In genomic region chr1:171506525-171507304, GRCh38 we compare ENCODE assay signal across 14 cellular contexts.
DNase-seq lines count a peak whose midpoint lies in the region; ATAC-seq lines count a peak whose summit lies in the region.
"Had no signal": no experiment of that assay in that cellular context is flagged by ENCODE, and none has a peak within 500 bp of the region (broad histone marks: within the 10 kb centered on the region; RNA-seq: fewer than 3 reads in every experiment).

No MANE protein-coding gene starts in this region.

- no peak overlapping the region for H3K4me3 ChIP-seq in BLaER1
- H3K4me3 ChIP-seq: suprapubic skin had no signal

- ATAC-seq in GM18511 (IDR thresholded peaks at IDR 0.05; ENCODE audit: unreplicated experiment) = peak; percentile 8
- no peak for ATAC-seq in GM21526 (IDR thresholded peaks at IDR 0.05; ENCODE audit: low FRiP score, unreplicated experiment)

- no peaks in the 10 kb centered on the region for H3K27me3 ChIP-seq in BLaER1
- H3K27me3 ChIP-seq: suprapubic skin had no signal

- DNase-seq in amniotic epithelial cell (ENCODE audit: low read depth) = peak; percentile 45
- DNase-seq in iris pigment epithelial cell (ENCODE audit: low read depth) = peak; percentile 33
- DNase-seq in GF-D8 (lab: John Stamatoyannopoulos, UW) = no peak
- no peak for DNase-seq in NCI-H526 treated with DMSO at 0.1 percent for 48 hours (lab: John Stamatoyannopoulos, UW)
- DNase-seq in D341Med (ENCODE audit: low spot score) = no peak
- DNase-seq: activated naive CD8-positive, alpha-beta T cell treated with anti-CD3 and anti-CD28 coated beads, Interleukin-2, amount 10 ng/mL, durations not matched to agents 7 days and 5 days; Caco-2; occipital lobe; stimulated activated CD4-positive, alpha-beta T cell treated with anti-CD3 and anti-CD28 coated beads, Interleukin-2, amount 100 ng/mL, for 48 hours had no signal

- no peak overlapping the region for H3K9ac ChIP-seq in BLaER1

- peaks cover 24% of the 10 kb centered on the region for H3K4me1 ChIP-seq in BLaER1

- H3K27ac ChIP-seq in BLaER1 = no peak overlapping the region
- H3K27ac ChIP-seq: epithelial cell of prostate, suprapubic skin had no signal

- peaks cover 100% of the 10 kb centered on the region for H4K20me1 ChIP-seq in BLaER1

- peaks cover 29% of the 10 kb centered on the region for H3K36me3 ChIP-seq in BLaER1
- H3K36me3 ChIP-seq: suprapubic skin had no signal

- peak overlapping the region; percentile 27 for H3K4me2 ChIP-seq in BLaER1

- H3K9me3 ChIP-seq in BLaER1 = peaks cover 14% of the 10 kb centered on the region; the same call in 1 of the 2 replicates
- H3K9me3 ChIP-seq: Caco-2, suprapubic skin had no signal

Comparison
In these comparisons a context has a peak if more than half of its experiments do, and no peak if none do; other contexts are left out.
1. DNase-seq: peak in amniotic epithelial cell (single experiment) and iris pigment epithelial cell (single experiment); none in GF-D8 (single experiment), NCI-H526 treated with DMSO at 0.1 percent for 48 hours (single experiment) and D341Med (single experiment).